Comparison of ENCODE assay signal across 8 cellular contexts in the genomic region with DNA sequence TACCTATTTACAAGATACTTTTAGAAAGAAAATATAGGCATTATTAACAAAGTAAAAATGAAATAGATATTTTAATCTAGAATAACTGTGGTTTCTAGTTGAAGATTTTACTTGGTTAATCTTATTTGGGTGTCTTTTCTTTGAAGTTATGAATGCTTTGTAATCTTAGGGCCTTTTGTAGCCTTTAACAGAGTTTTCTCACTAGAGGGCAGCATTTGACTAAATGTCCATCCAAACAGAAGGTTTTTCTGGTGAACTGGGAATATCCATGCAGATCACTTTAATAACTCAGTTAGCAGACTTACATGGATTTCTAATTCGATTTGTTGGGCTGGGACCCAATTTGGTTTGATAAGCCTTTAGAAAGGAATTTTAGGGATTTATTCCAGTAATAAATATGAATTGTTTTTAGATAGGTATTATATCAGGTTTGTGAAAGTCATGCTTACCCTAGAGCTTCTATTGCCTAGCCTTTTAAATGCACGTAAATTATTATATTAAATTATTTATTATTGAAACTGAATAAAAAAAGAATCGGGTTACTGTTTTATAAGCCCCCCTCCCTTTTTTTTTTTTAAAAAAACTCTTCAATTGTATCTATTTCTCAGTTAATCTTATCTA.
A peak's percentile ranks its signal among the peaks of the same experiment; 100 is the strongest.
DNase-seq lines count a peak whose midpoint lies in the region; ATAC-seq and TF ChIP-seq lines count a peak whose summit lies in the region.

No MANE protein-coding gene starts in this region.

- no peaks in the 10 kb centered on the region for H3K4me1 ChIP-seq in cardiac muscle cell (ENCODE audit: low read depth)
- no peaks in the 10 kb centered on the region for H3K4me1 ChIP-seq in thoracic aorta (ENCODE audit: control insufficient read depth in 1 of 2, low read depth in 2 of 2)

- intact Hi-C loops in left cardiac atrium (cut with DNase I), result no loop called here

- peak; percentile 64 for TF ChIP-seq CTCF in cardiac muscle cell (IDR thresholded peaks at IDR 0.05; ENCODE audit: low read depth, low read length)
- peak; percentile 55 for TF ChIP-seq CTCF in thoracic aorta (IDR thresholded peaks at IDR 0.05)

- H3K9me3 ChIP-seq in cardiac muscle cell (ENCODE audit: low read depth), result no peaks in the 10 kb centered on the region
- H3K9me3 ChIP-seq in thoracic aorta, result no peaks in the 10 kb centered on the region
- H3K9me3 ChIP-seq in MG63, result no peaks in the 10 kb centered on the region

- no peak for ATAC-seq in left cardiac atrium
- ATAC-seq in thoracic aorta (ENCODE audit: insufficient number of reproducible peaks, low FRiP score, low read depth), result no peak
- no peak for ATAC-seq in HG02759 (IDR thresholded peaks at IDR 0.05; ENCODE audit: unreplicated experiment)

- H3K4me3 ChIP-seq in cardiac muscle cell (no peak overlapping the region), thoracic aorta (no peak overlapping the region), MG63 (no peak overlapping the region)

- H3K27me3 ChIP-seq in cardiac muscle cell, result no peaks in the 10 kb centered on the region
- peaks cover 5% of the 10 kb centered on the region for H3K27me3 ChIP-seq in thoracic aorta (replicated peaks; ENCODE audit: insufficient read depth)
- peaks cover 14% of the 10 kb centered on the region for H3K27me3 ChIP-seq in MG63

- DNase-seq in cardiac muscle cell (ENCODE audit: low read depth in 1 of 2, low spot score in 1 of 2) (peak; percentile 65 to 73), left cardiac atrium (no peak), NCI-H128 (lab: John Stamatoyannopoulos, UW; ENCODE audit: unreplicated experiment) (peak; percentile 34), SKM-1 (lab: John Stamatoyannopoulos, UW; ENCODE audit: unreplicated experiment) (peak; percentile 74), foreskin melanocyte (peak; percentile 32), thoracic aorta (ENCODE audit: low spot score) (no peak), MG63 (no peak)

- H3K27ac ChIP-seq in cardiac muscle cell, result no peak overlapping the region
- no peak overlapping the region for H3K27ac ChIP-seq in thoracic aorta

- no peaks in the 10 kb centered on the region for H3K36me3 ChIP-seq in cardiac muscle cell
- H3K36me3 ChIP-seq in thoracic aorta, result no peaks in the 10 kb centered on the region
- H3K36me3 ChIP-seq in MG63, result no peaks in the 10 kb centered on the region

Comparison
In these comparisons a context has a peak if more than half of its experiments do, and no peak if none do; other contexts are left out.
1. DNase-seq: peak in cardiac muscle cell (2 of 2), NCI-H128 (single experiment), SKM-1 (single experiment) and foreskin melanocyte (single experiment); none in left cardiac atrium (single experiment), thoracic aorta (single experiment) and MG63 (single experiment).